ENCODE assay signal across 1 cellular context in genomic region chr3:87756616-87757015, GRCh38.
TF ChIP-seq lines count a peak whose summit lies in the region.

No MANE protein-coding gene starts in this region.

TF ChIP-seq in A549, 52 proteins besides CTCF, POLR2A, EP300 and RAD21 (continued from another document):
- TF ChIP-seq, protein P1, sequence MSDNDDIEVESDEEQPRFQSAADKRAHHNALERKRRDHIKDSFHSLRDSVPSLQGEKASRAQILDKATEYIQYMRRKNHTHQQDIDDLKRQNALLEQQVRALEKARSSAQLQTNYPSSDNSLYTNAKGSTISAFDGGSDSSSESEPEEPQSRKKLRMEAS (IDR thresholded peaks at IDR 0.05), result no peak
- no peak for TF ChIP-seq ATOH8 (CRISPR knock-in tag; IDR thresholded peaks at IDR 0.05; ENCODE audit: low read depth)
- no peak for TF ChIP-seq MYC (IDR thresholded peaks at IDR 0.05; ENCODE audit: borderline replicate concordance, low read length)
- TF ChIP-seq, protein P2, sequence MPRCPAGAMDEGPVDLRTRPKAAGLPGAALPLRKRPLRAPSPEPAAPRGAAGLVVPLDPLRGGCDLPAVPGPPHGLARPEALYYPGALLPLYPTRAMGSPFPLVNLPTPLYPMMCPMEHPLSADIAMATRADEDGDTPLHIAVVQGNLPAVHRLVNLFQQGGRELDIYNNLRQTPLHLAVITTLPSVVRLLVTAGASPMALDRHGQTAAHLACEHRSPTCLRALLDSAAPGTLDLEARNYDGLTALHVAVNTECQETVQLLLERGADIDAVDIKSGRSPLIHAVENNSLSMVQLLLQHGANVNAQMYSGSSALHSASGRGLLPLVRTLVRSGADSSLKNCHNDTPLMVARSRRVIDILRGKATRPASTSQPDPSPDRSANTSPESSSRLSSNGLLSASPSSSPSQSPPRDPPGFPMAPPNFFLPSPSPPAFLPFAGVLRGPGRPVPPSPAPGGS (IDR thresholded peaks at IDR 0.05), result no peak
- no peak for TF ChIP-seq REST (IDR thresholded peaks at IDR 0.05)
- TF ChIP-seq ESRRA (IDR thresholded peaks at IDR 0.05; ENCODE audit: borderline replicate concordance, low read length), result no peak
- TF ChIP-seq MAFK (IDR thresholded peaks at IDR 0.05; ENCODE audit: partially characterized antibody), result no peak
- no peak; the same call in 1 of the 2 replicates for TF ChIP-seq GATA3 (IDR thresholded peaks at IDR 0.05; ENCODE audit: borderline replicate concordance)
